ENCODE assay signal across 18 cellular contexts in the genomic region with DNA sequence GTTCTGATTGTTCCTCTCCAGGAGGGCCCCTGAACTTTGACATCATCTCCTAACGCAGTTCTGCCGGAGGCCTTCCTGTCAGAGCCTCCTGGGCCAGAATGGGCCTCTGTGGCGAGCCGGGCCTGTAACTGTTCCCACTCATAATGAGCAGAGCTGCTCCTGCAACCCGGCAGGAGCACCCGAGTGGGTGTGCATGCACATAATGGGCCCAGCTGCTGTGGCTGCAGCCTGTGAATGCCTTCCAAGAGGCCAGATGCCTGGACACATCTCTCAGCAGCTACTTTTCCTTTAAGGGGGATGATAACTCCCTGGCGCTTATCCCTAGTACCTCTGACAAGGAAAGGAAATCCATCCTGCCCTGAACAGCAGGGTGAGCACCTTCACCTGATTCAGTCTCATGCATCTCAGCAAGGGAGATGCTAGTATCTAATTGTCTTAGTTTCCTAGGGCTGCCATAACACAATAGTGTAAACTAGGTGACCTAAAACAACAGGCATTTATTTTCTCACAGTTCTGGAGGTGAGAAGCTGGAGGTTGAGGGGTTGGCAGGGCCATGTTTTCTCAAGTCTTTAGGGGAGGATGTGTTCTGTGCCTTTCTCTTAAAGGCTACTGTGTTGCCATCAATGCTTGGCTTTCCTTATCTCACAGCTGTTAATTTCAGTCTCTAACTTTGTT.
"Had no signal": no experiment of that assay in that cellular context is flagged by ENCODE, and none has a peak within 500 bp of the region (broad histone marks: within the 10 kb centered on the region; RNA-seq: fewer than 3 reads in every experiment).

No MANE protein-coding gene starts in this region.

- H3K4me1 Mint-ChIP-seq: activated B cell treated with CpG ODN at 0.5 μM for 24 hours; activated CD4-positive, alpha-beta T cell treated with anti-CD3 and anti-CD28 coated beads, Interleukin-2, amount 10 ng/mL, durations not matched to agents 24 days and 14 days; central memory CD8-positive, alpha-beta T cell; immature natural killer cell had no signal

- H3K9me3 ChIP-seq: lower lobe of right lung, pancreas had no signal

- DNase-seq: activated B cell treated with CpG ODN at 0.5 μM for 24 hours; activated CD4-positive, alpha-beta T cell treated with anti-CD3 and anti-CD28 coated beads, Interleukin-2, amount 10 ng/mL, durations not matched to agents 24 days and 14 days; activated CD8-positive, alpha-beta memory T cell treated with anti-CD3 and anti-CD28 coated beads, Interleukin-2, amount 50 U/mL, for 48 hours; activated gamma-delta T cell; activated T-cell treated with anti-CD3 and anti-CD28 coated beads, Interleukin-2, amount 50 U/mL, for 72 hours; amniotic stem cell; cortex of kidney; effector CD4-positive, alpha-beta T cell; foreskin keratinocyte; immature natural killer cell; lower lobe of right lung; midbrain; pancreas; stimulated activated CD4-positive, alpha-beta T cell treated with anti-CD3 and anti-CD28 coated beads, Interleukin-1b, Interleukin-23, amount 100 ng/mL, for 48 hours had no signal

- H3K36me3 Mint-ChIP-seq: activated naive CD8-positive, alpha-beta T cell; immature natural killer cell had no signal

- H3K27ac Mint-ChIP-seq: activated B cell treated with CpG ODN at 0.5 μM for 24 hours; activated CD4-positive, alpha-beta T cell treated with anti-CD3 and anti-CD28 coated beads, Interleukin-2, amount 10 ng/mL, durations not matched to agents 24 days and 14 days; activated naive CD8-positive, alpha-beta T cell; activated T-cell treated with anti-CD3 and anti-CD28 coated beads, Interleukin-2, amount 50 U/mL, for 72 hours; immature natural killer cell had no signal

- H3K36me3 ChIP-seq: pancreas had no signal

- H3K27ac ChIP-seq: foreskin keratinocyte, lower lobe of right lung, pancreas had no signal

- H3K9me3 Mint-ChIP-seq: activated B cell treated with CpG ODN at 0.5 μM for 24 hours; activated CD4-positive, alpha-beta T cell treated with anti-CD3 and anti-CD28 coated beads, Interleukin-2, amount 10 ng/mL, durations not matched to agents 24 days and 14 days; activated T-cell treated with anti-CD3 and anti-CD28 coated beads, Interleukin-2, amount 50 U/mL, for 72 hours; brain; central memory CD8-positive, alpha-beta T cell had no signal

- H3K4me3 ChIP-seq: lower lobe of right lung, pancreas had no signal

- ATAC-seq: activated T-cell treated with anti-CD3 and anti-CD28 coated beads, Interleukin-2, amount 50 U/mL, for 72 hours; foreskin keratinocyte; lower lobe of right lung; pancreas had no signal

- H3K27me3 ChIP-seq: foreskin keratinocyte, pancreas had no signal

- H3K4me3 Mint-ChIP-seq: activated B cell treated with CpG ODN at 0.5 μM for 24 hours; activated CD4-positive, alpha-beta T cell treated with anti-CD3 and anti-CD28 coated beads, Interleukin-2, amount 10 ng/mL, durations not matched to agents 24 days and 14 days; activated naive CD8-positive, alpha-beta T cell; activated T-cell treated with anti-CD3 and anti-CD28 coated beads, Interleukin-2, amount 50 U/mL, for 72 hours; brain; central memory CD8-positive, alpha-beta T cell; immature natural killer cell; neural crest cell had no signal
